Comparison of ENCODE assay signal across 21 cellular contexts in genomic region chr6:163640641-163641040, GRCh38.
"Had no signal": no experiment of that assay in that cellular context is flagged by ENCODE, and none has a peak within 500 bp of the region (broad histone marks: within the 10 kb centered on the region; RNA-seq: fewer than 3 reads in every experiment).

No MANE protein-coding gene starts in this region.

- H3K9me3 ChIP-seq: MG63, SJSA1 had no signal

- DNase-seq: KBM-7, MG63, NCI-H1092, NCI-H1105 treated with DMSO at 0.1 percent for 48 hours, NCI-H1417 treated with DMSO at 0.1 percent for 48 hours, NCI-H187, NCI-H2029, NCI-H2081 treated with DMSO at 0.1 percent for 48 hours, NCI-H2171, NCI-H226, NCI-H446, NCI-H510A, NCI-H524 treated with DMSO at 0.1 percent for 48 hours, NCI-H69, NCI-H774, Right ventricle myocardium superior, RPMI8226, SIG-M5 had no signal

- H3K36me3 ChIP-seq: MG63, SJSA1 had no signal

- H3K4me3 ChIP-seq: MG63, SJSA1, SK-N-MC had no signal

- H3K27me3 ChIP-seq: MG63, SJSA1 had no signal

- H3K4me1 ChIP-seq: SJSA1 had no signal

- H3K27ac ChIP-seq: HL-60, SJSA1, SK-N-MC had no signal
